Comparison of ENCODE assay signal across 29 cellular contexts in the genomic region with DNA sequence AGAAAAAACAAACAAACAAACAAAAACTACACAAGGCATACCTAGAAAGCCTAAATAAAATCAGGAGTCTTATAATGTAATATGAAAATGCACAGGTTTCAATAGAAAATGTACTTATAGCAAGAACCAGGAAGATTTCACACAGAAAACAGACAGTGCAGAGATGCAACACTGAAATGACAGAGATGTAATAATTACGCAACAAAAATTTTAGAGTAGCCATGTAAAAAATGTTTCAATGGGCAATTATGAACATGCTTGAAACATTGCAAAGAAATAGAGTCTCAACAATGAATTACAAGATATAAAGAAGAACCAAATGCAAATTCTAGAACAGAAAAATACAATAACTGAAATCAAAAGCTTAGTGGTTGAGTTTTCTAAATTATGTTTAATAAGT.
"Had no signal": no experiment of that assay in that cellular context is flagged by ENCODE, and none has a peak within 500 bp of the region (broad histone marks: within the 10 kb centered on the region; RNA-seq: fewer than 3 reads in every experiment).

No MANE protein-coding gene starts in this region.

- H3K27me3 ChIP-seq: ascending aorta, cardiac muscle cell had no signal

- H3K9me3 ChIP-seq: ascending aorta had no signal

- H3K27ac ChIP-seq: ascending aorta, cardiac muscle cell, VCaP had no signal

- FAIRE-seq: bronchial epithelial cell, TTC549 had no signal

- ATAC-seq: activated CD8-positive, alpha-beta T cell treated with anti-CD3 and anti-CD28 coated beads for 36 hours; activated naive CD8-positive, alpha-beta T cell treated with anti-CD3 and anti-CD28 coated beads, Interleukin-2, amount 50 U/mL, for 24 hours; T-cell; T-helper 17 cell had no signal

- H3K4me3 ChIP-seq: ascending aorta, cardiac muscle cell had no signal

- H3K36me3 ChIP-seq: ascending aorta, cardiac muscle cell had no signal

- DNase-seq: activated B cell treated with CpG ODN at 0.5 μM for 24 hours; activated CD4-positive, alpha-beta memory T cell treated with anti-CD3 and anti-CD28 coated beads for 36 hours; activated CD4-positive, alpha-beta T cell treated with anti-CD3 and anti-CD28 coated beads for 4 hours; activated CD4-positive, alpha-beta T cell treated with anti-CD3 and anti-CD28 coated beads, Interleukin-2, amount 10 ng/mL, durations not matched to agents 24 days and 14 days; activated CD4-positive, alpha-beta T cell treated with anti-CD3 and anti-CD28 coated beads, Interleukin-2, amount 50 U/mL, for 1 hour; activated CD4-positive, alpha-beta T cell treated with anti-CD3 and anti-CD28 coated beads, Interleukin-2, amount 50 U/mL, for 4 hours; activated CD4-positive, CD25-positive, alpha-beta regulatory T cell treated with anti-CD3 and anti-CD28 coated beads, Interleukin-2, amount 50 U/mL, for 72 hours; activated CD8-positive, alpha-beta memory T cell treated with anti-CD3 and anti-CD28 coated beads, Interleukin-2, amount 50 U/mL, for 4 hours; activated CD8-positive, alpha-beta T cell treated with anti-CD3 and anti-CD28 coated beads for 36 hours; activated effector memory CD4-positive, alpha-beta T cell treated with Interleukin-2 at 50 U/mL for 16 hours; activated gamma-delta T cell; activated naive CD4-positive, alpha-beta T cell treated with anti-CD3 and anti-CD28 coated beads, Interleukin-2, amount 10 ng/mL, durations not matched to agents 7 days and 5 days; activated naive CD4-positive, alpha-beta T cell treated with Interleukin-2 at 50 U/mL for 16 hours; activated naive CD8-positive, alpha-beta T cell treated with anti-CD3 and anti-CD28 coated beads, Interleukin-2, amount 10 ng/mL, durations not matched to agents 7 days and 5 days; activated naive CD8-positive, alpha-beta T cell treated with anti-CD3 and anti-CD28 coated beads, Interleukin-2, amount 50 U/mL, for 24 hours; activated T-cell treated with anti-CD3 and anti-CD28 coated beads, Interleukin-2, amount 50 U/mL, for 24 hours; activated T-cell treated with anti-CD3 and anti-CD28 coated beads, Interleukin-2, amount 50 U/mL, for 48 hours; amygdala; anterior cingulate cortex; caudate nucleus; cerebellar nuclear complex; T-cell; T-helper 17 cell; T1000 had no signal

- H3K4me1 ChIP-seq: ascending aorta had no signal
